In the genomic region with DNA sequence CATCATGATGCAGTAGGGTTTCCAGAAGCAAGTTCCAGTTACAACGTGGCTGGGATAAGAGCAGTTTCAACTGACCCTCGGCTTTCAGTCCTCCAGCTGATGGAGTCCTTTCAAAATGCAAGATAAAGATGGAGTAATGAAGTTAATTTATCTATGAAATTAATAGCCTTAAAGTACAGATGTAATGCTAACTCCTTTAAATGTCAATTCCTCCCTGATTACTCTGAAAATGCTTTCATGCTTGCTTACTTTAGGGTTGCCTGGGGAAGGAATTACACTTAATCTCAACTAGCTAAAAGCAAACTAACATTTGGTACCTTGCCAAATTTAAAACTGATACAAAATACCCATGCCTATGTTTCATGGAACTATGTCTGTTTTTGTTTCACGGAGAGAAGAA, we compare ENCODE assay signal across 19 cellular contexts.
A peak's percentile ranks its signal among the peaks of the same experiment; 100 is the strongest.
DNase-seq lines count a peak whose midpoint lies in the region; ATAC-seq and TF ChIP-seq lines count a peak whose summit lies in the region.
"Had no signal": no experiment of that assay in that cellular context is flagged by ENCODE, and none has a peak within 500 bp of the region (broad histone marks: within the 10 kb centered on the region; RNA-seq: fewer than 3 reads in every experiment).

No MANE protein-coding gene starts in this region.

- H3K27ac ChIP-seq in upper lobe of right lung: no peak overlapping the region

- no peaks in the 10 kb centered on the region for H3K9me3 ChIP-seq in upper lobe of right lung

- no peaks in the 10 kb centered on the region for H3K27me3 ChIP-seq in upper lobe of right lung

- DNase-seq in NCI-H345 (lab: John Stamatoyannopoulos, UW) (peak; percentile 32), NCI-H345 treated with DMSO at 0.1 percent for 48 hours (lab: John Stamatoyannopoulos, UW; ENCODE audit: unreplicated experiment) (no peak), NCI-H69 (lab: John Stamatoyannopoulos, UW) (peak; percentile 79), dedifferentiated amniotic fluid mesenchymal stem cell (ENCODE audit: extremely low spot score) (peak; percentile 28), HK-2 (ENCODE audit: unreplicated experiment) (no peak), Ammon's horn (ENCODE audit: low spot score) (no peak), posterior vena cava (ENCODE audit: low spot score) (no peak), upper lobe of right lung (no peak)
- DNase-seq: Calu3; CD4-positive, alpha-beta T cell; MM.1S; NCI-H1092; NCI-H1436 treated with DMSO at 0.1 percent for 48 hours; NCI-H2081 treated with DMSO at 0.1 percent for 48 hours; NCI-H524; NK-92 treated with Interleukin-12 subunit alpha and Interleukin-12 subunit beta, amount 100 ng/mL, for 24 hours had no signal

- H3K4me1 ChIP-seq in upper lobe of right lung: no peaks in the 10 kb centered on the region

- no peak overlapping the region for H3K4me3 ChIP-seq in upper lobe of right lung
- H3K4me3 ChIP-seq: GM23338 had no signal

- intact Hi-C loops in posterior vena cava (cut with DNase I): no loop called here
- intact Hi-C loops in upper lobe of right lung (cut with DNase I): no loop called here

- no peak for TF ChIP-seq CTCF in upper lobe of right lung (IDR thresholded peaks at IDR 0.05)

- H3K36me3 ChIP-seq in upper lobe of right lung: no peaks in the 10 kb centered on the region

- no peak for ATAC-seq in upper lobe of right lung
- ATAC-seq: GM23338, HCT116, Right ventricle myocardium inferior had no signal

Comparison
In these comparisons a context has a peak if more than half of its experiments do, and no peak if none do; other contexts are left out.
1. DNase-seq: peak in NCI-H345 (single experiment), NCI-H69 (single experiment) and dedifferentiated amniotic fluid mesenchymal stem cell (single experiment); none in NCI-H345 treated with DMSO at 0.1 percent for 48 hours (single experiment), HK-2 (single experiment), Ammon's horn (single experiment), posterior vena cava (single experiment) and upper lobe of right lung (single experiment).